In genomic region chr21:38343691-38344090, GRCh38 we compare ENCODE assay signal across 1 cellular context.
A peak's percentile ranks its signal among the peaks of the same experiment; 100 is the strongest.
TF ChIP-seq lines count a peak whose summit lies in the region.

No MANE protein-coding gene starts in this region.

TF ChIP-seq in HEK293, 187 proteins besides CTCF, POLR2A, EP300 and RAD21 (continued from another document):
- no peak; the same call in 1 of the 2 replicates for TF ChIP-seq ZNF518A (tag by site-specific recombination; conservative IDR thresholded peaks at IDR 0.05; ENCODE audit: low read depth)
- peak; percentile 70; the same call in 1 of the 2 replicates for TF ChIP-seq WT1 (tag by site-specific recombination; IDR thresholded peaks at IDR 0.05)
- TF ChIP-seq ELK4 (IDR thresholded peaks at IDR 0.05; ENCODE audit: borderline replicate concordance, low read depth, low read length) = no peak
- peak; percentile 20; the same call in 1 of the 2 replicates for TF ChIP-seq GLIS1 (tag by site-specific recombination; IDR thresholded peaks at IDR 0.05)
- TF ChIP-seq BCL11A (tag by site-specific recombination; IDR thresholded peaks at IDR 0.05; ENCODE audit: low read depth) = no peak
- peak; percentile 44; the same call in 1 of the 2 replicates for TF ChIP-seq OSR2 (tag by site-specific recombination; IDR thresholded peaks at IDR 0.05)
- TF ChIP-seq TSHZ1 (tag by site-specific recombination; IDR thresholded peaks at IDR 0.05; ENCODE audit: borderline replicate concordance) = peak; percentile 56; the same call in 1 of the 2 replicates
- TF ChIP-seq ZNF10 (tag by site-specific recombination; IDR thresholded peaks at IDR 0.05) = no peak
- peak; percentile 7; the same call in 1 of the 2 replicates for TF ChIP-seq ZNF184 (tag by site-specific recombination; IDR thresholded peaks at IDR 0.05)
- peak; percentile 43; the same call in 1 of the 2 replicates for TF ChIP-seq ZNF629 (tag by site-specific recombination; IDR thresholded peaks at IDR 0.05)
- TF ChIP-seq KLF8 (tag by site-specific recombination; IDR thresholded peaks at IDR 0.05) = peak; percentile 73
- peak; percentile 37 for TF ChIP-seq PRDM10 (tag by site-specific recombination; IDR thresholded peaks at IDR 0.05)
- TF ChIP-seq ZNF366 (tag by site-specific recombination; conservative IDR thresholded peaks at IDR 0.05) = no peak
- TF ChIP-seq ZNF223 (tag by site-specific recombination; IDR thresholded peaks at IDR 0.05) = no peak
- TF ChIP-seq ZFHX2 (tag by site-specific recombination; conservative IDR thresholded peaks at IDR 0.05) = no peak
- no peak for TF ChIP-seq ZNF24 (tag by site-specific recombination; IDR thresholded peaks at IDR 0.05)
- TF ChIP-seq TRIM28 (IDR thresholded peaks at IDR 0.05; ENCODE audit: borderline replicate concordance, low read length) = peak; percentile 27; the same call in 1 of the 2 replicates
- no peak for TF ChIP-seq ZNF792 (tag by site-specific recombination; IDR thresholded peaks at IDR 0.05)
